In genomic region chr9:93059097-93059959, GRCh38 we compare ENCODE assay signal across 9 cellular contexts. TPM values are rescaled to one million over a fixed set of nuclear protein-coding genes. Genes with fewer than 3 reads are reported as not detected.
DNase-seq lines count a peak whose midpoint lies in the region; ATAC-seq and TF ChIP-seq lines count a peak whose summit lies in the region.
"Had no signal": no experiment of that assay in that cellular context is flagged by ENCODE, and none has a peak within 500 bp of the region (broad histone marks: within the 10 kb centered on the region; RNA-seq: fewer than 3 reads in every experiment).

No MANE protein-coding gene starts in this region.

- peak overlapping the region; percentile 95 for H3K27ac Mint-ChIP-seq in activated naive CD8-positive, alpha-beta T cell treated with anti-CD3 and anti-CD28 coated beads for 36 hours

- peak; percentile 41 for DNase-seq in activated naive CD8-positive, alpha-beta T cell treated with anti-CD3 and anti-CD28 coated beads for 36 hours
- peak; percentile 67 for DNase-seq in lower lobe of right lung
- peak in 1 of 2 donors; percentile 40 for DNase-seq in uterus
- no peak for DNase-seq in RKO (ENCODE audit: low spot score)
- DNase-seq in pons (ENCODE audit: low spot score): no peak

- H3K9me3 Mint-ChIP-seq in activated naive CD8-positive, alpha-beta T cell treated with anti-CD3 and anti-CD28 coated beads for 36 hours: no peaks in the 10 kb centered on the region
- H3K9me3 Mint-ChIP-seq: neural crest cell had no signal

- H3K36me3 Mint-ChIP-seq in activated naive CD8-positive, alpha-beta T cell treated with anti-CD3 and anti-CD28 coated beads for 36 hours: peaks cover 14% of the 10 kb centered on the region

- H3K4me3 ChIP-seq in lower lobe of right lung (peak overlapping the region; percentile 64), uterus (peak overlapping the region; percentile 48 to 62)

- H3K27me3 ChIP-seq in lower lobe of right lung (ENCODE audit: low read depth) (no peaks in the 10 kb centered on the region), uterus (no peaks in the 10 kb centered on the region)

- TF ChIP-seq CTCF in lower lobe of right lung (IDR thresholded peaks at IDR 0.05): no peak
- TF ChIP-seq CTCF in uterus (IDR thresholded peaks at IDR 0.05): no peak

- intact Hi-C loops in lower lobe of right lung (cut with DNase I) (no loop called here), uterus (cut with DNase I; ENCODE audit: low total_unique reads) (no loop called here)

- peaks cover 48% of the 10 kb centered on the region for H3K4me1 ChIP-seq in lower lobe of right lung
- H3K4me1 ChIP-seq in uterus: peaks cover 6 to 24% of the 10 kb centered on the region in 2 donors

- no peak for TF ChIP-seq POLR2A in uterus (IDR thresholded peaks at IDR 0.05)

- peak overlapping the region; percentile 41 for H3K27ac ChIP-seq in KOPT-K1 (ENCODE audit: low read depth, low read length, poor library complexity, severe bottlenecking)
- H3K27ac ChIP-seq in lower lobe of right lung: peak overlapping the region; percentile 73
- peak overlapping the region; percentile 82 to 95 for H3K27ac ChIP-seq in uterus

- H3K36me3 ChIP-seq in KOPT-K1 (ENCODE audit: insufficient read depth, low read length) (no peaks in the 10 kb centered on the region), lower lobe of right lung (no peaks in the 10 kb centered on the region), uterus (no peaks in the 10 kb centered on the region)

- H3K9me3 ChIP-seq in KOPT-K1 (ENCODE audit: insufficient read depth, low read length, poor library complexity, severe bottlenecking): no peaks in the 10 kb centered on the region
- H3K9me3 ChIP-seq in lower lobe of right lung: no peaks in the 10 kb centered on the region
- H3K9me3 ChIP-seq in uterus: no peaks in the 10 kb centered on the region

- ATAC-seq in GM19324 (IDR thresholded peaks at IDR 0.05; ENCODE audit: low FRiP score, unreplicated experiment) (peak; percentile 22), lower lobe of right lung (peak; percentile 30 to 42), HG02610 (IDR thresholded peaks at IDR 0.05; ENCODE audit: unreplicated experiment) (no peak)

- H3K4me1 Mint-ChIP-seq in activated naive CD8-positive, alpha-beta T cell treated with anti-CD3 and anti-CD28 coated beads for 36 hours: peaks cover 50% of the 10 kb centered on the region
- H3K4me1 Mint-ChIP-seq: neural crest cell had no signal

- no peaks in the 10 kb centered on the region for H3K27me3 Mint-ChIP-seq in activated naive CD8-positive, alpha-beta T cell treated with anti-CD3 and anti-CD28 coated beads for 36 hours

- peak overlapping the region; percentile 89 for H3K4me3 Mint-ChIP-seq in activated naive CD8-positive, alpha-beta T cell treated with anti-CD3 and anti-CD28 coated beads for 36 hours
- H3K4me3 Mint-ChIP-seq: neural crest cell had no signal

RNA-seq across cellular contexts. Expression of gene SUSD3, which starts 0.8 kb away (rescaled TPM):
- total RNA-seq in activated naive CD8-positive, alpha-beta T cell treated with anti-CD3 and anti-CD28 coated beads for 36 hours: 10 to 100 TPM; 27.1 to 28.8 TPM
- total RNA-seq in lower lobe of right lung (5.3 TPM), uterus (10 to 100 TPM in 3 of 4 donors, 1 to 10 TPM in 1; 9.3 to 52.7 (median 14.7) TPM)
- total RNA-seq: neural crest cell had no signal

RNA-seq across cellular contexts. Expression of gene CARD19, which starts 36.7 kb away (rescaled TPM):
- 10 to 100 TPM; 36.5 to 38.6 TPM for total RNA-seq in activated naive CD8-positive, alpha-beta T cell treated with anti-CD3 and anti-CD28 coated beads for 36 hours
- total RNA-seq in lower lobe of right lung (25.6 TPM), uterus (10 to 100 TPM; 23.7 to 71.4 (median 40.9) TPM)

Comparison
In these comparisons a context has a peak if more than half of its experiments do, and no peak if none do; other contexts are left out.
1. DNase-seq: peak in activated naive CD8-positive, alpha-beta T cell treated with anti-CD3 and anti-CD28 coated beads for 36 hours (single experiment) and lower lobe of right lung (single experiment); none in RKO (single experiment) and pons (single experiment).
2. Peak in every context shown above with its lines, with median percentiles within 50 percentile points of each other: H3K27ac ChIP-seq.